11 cellular contexts compared by ENCODE assay signal in genomic region chr15:52180851-52181450, GRCh38. TPM values are rescaled to one million over a fixed set of nuclear protein-coding genes. Genes with fewer than 3 reads are reported as not detected.
DNase-seq lines count a peak whose midpoint lies in the region; ATAC-seq and TF ChIP-seq lines count a peak whose summit lies in the region.
"Had no signal": no experiment of that assay in that cellular context is flagged by ENCODE, and none has a peak within 500 bp of the region (broad histone marks: within the 10 kb centered on the region; RNA-seq: fewer than 3 reads in every experiment).

No MANE protein-coding gene starts in this region.

- H4K20me1 ChIP-seq in IMR-90 (ENCODE audit: insufficient read depth, low read length) (no peaks in the 10 kb centered on the region), mammary epithelial cell (ENCODE audit: insufficient read depth, low read length) (no peaks in the 10 kb centered on the region)

- H3K56ac ChIP-seq in IMR-90 (ENCODE audit: extremely low read depth, insufficient read depth, low read length) = no peak overlapping the region

- no peak overlapping the region for H3K18ac ChIP-seq in IMR-90 (ENCODE audit: low read depth, low read length)

- H3K4me3 Mint-ChIP-seq in CD4-positive, CD25-positive, alpha-beta regulatory T cell = peak overlapping the region; percentile 90 to 99 (median 92)
- peak overlapping the region; percentile 86 to 92 (median 92) for H3K4me3 Mint-ChIP-seq in nephron

- H3K23ac ChIP-seq in IMR-90 (ENCODE audit: low read depth, low read length) = no peak overlapping the region

- no peak for TF ChIP-seq POLR2A in IMR-90 (IDR thresholded peaks at IDR 0.05; ENCODE audit: low read depth, low read length)

- H3K9ac ChIP-seq in IMR-90 (ENCODE audit: low read depth, low read length) = peak overlapping the region; percentile 83; the same call in 1 of the 2 replicates
- H3K9ac ChIP-seq in mammary epithelial cell (ENCODE audit: insufficient read depth, low read length) = no peak overlapping the region

- no peaks in the 10 kb centered on the region for H3K27me3 Mint-ChIP-seq in CD4-positive, CD25-positive, alpha-beta regulatory T cell
- H3K27me3 Mint-ChIP-seq in nephron (ENCODE audit: low read depth) = peaks cover 45% of the 10 kb centered on the region

- no peak for TF ChIP-seq RAD21 in IMR-90 (IDR thresholded peaks at IDR 0.05; ENCODE audit: low read length)

- H4K91ac ChIP-seq in IMR-90 (ENCODE audit: insufficient read depth, low read depth, low read length) = no peak overlapping the region

- no peaks in the 10 kb centered on the region for H3K9me1 ChIP-seq in IMR-90 (ENCODE audit: insufficient read depth, low read length)

- H2AFZ ChIP-seq in IMR-90 (replicated peaks; ENCODE audit: low read length, poor library complexity) (peak overlapping the region; percentile 99), mammary epithelial cell (ENCODE audit: low read depth, low read length) (peak overlapping the region; percentile 94)

- H2BK15ac ChIP-seq in IMR-90 (ENCODE audit: low read depth, low read length) = no peak overlapping the region

- H3K4ac ChIP-seq in IMR-90 (ENCODE audit: low read depth, low read length) = no peak overlapping the region

- peak overlapping the region; percentile 92 to 97 (median 96) for H3K27ac Mint-ChIP-seq in CD4-positive, CD25-positive, alpha-beta regulatory T cell
- peak overlapping the region in 1 of 3 experiments; percentile 74 for H3K27ac Mint-ChIP-seq in nephron

- dilution Hi-C loops in IMR-90 (cut with HindIII; ENCODE audit: low sequenced_read_pairs, unreplicated experiment) (no loop called here), mammary epithelial cell (cut with HindIII; ENCODE audit: low sequenced_read_pairs) (no loop called here)

- intact Hi-C loops in IMR-90 (cut with micrococcal nuclease) = loop anchor here (5.0 kb wide), 1 partner anchor 556 kb away; no protein-coding TSS in a partner anchor
- intact Hi-C loops in mammary epithelial cell (cut with micrococcal nuclease) = no loop called here

- peak overlapping the region in 1 of 2 experiments; percentile 83; a peak in 1 of 4 replicates for H4K8ac ChIP-seq in IMR-90 (ENCODE audit: low read depth in 2 of 2, low read length in 2 of 2)

- H2BK5ac ChIP-seq in IMR-90 (ENCODE audit: low read depth, low read length, poor library complexity, severe bottlenecking) = no peak overlapping the region

- peak overlapping the region; percentile 94 for H3K27ac ChIP-seq in CD4-positive, CD25-positive, alpha-beta regulatory T cell (ENCODE audit: insufficient read depth, low read length, poor library complexity, severe bottlenecking)
- H3K27ac ChIP-seq in IMR-90 (ENCODE audit: insufficient read depth, low read length) = no peak overlapping the region
- no peak overlapping the region for H3K27ac ChIP-seq in mammary epithelial cell (ENCODE audit: insufficient read depth, low read depth, low read length)
- no peak overlapping the region for H3K27ac ChIP-seq in foreskin keratinocyte
- H3K27ac ChIP-seq: neutrophil had no signal

- H3K79me2 ChIP-seq in mammary epithelial cell (ENCODE audit: insufficient read depth, low read length) = peaks cover 26% of the 10 kb centered on the region

- TF ChIP-seq CTCF in IMR-90 (conservative IDR thresholded peaks at IDR 0.05; ENCODE audit: low read depth, low read length) = no peak
- TF ChIP-seq CTCF in mammary epithelial cell (conservative IDR thresholded peaks at IDR 0.05 in 1 of 2, IDR thresholded peaks at IDR 0.05 in 1 of 2; ENCODE audit: extremely low read depth in 1 of 2, insufficient read depth in 1 of 2, low read depth in 1 of 2, low read length in 2 of 2) = no peak
- no peak for TF ChIP-seq CTCF in nephron (IDR thresholded peaks at IDR 0.05; ENCODE audit: unreplicated experiment in 3 of 3)
- no peak for TF ChIP-seq CTCF in foreskin keratinocyte (conservative IDR thresholded peaks at IDR 0.05)

- BruUV-seq in IMR-90 (replicated peaks; lab: Mats Ljungman, UMichigan) = no TSS peak
- BruUV-seq in mammary epithelial cell (replicated peaks; lab: Mats Ljungman, UMichigan) = no TSS peak

- no peak overlapping the region for H2AK9ac ChIP-seq in IMR-90 (replicated peaks; ENCODE audit: low read depth, low read length, poor library complexity)

- no peak overlapping the region for H3K14ac ChIP-seq in IMR-90 (replicated peaks; ENCODE audit: low read depth, low read length)

- H2AK5ac ChIP-seq in IMR-90 (ENCODE audit: low read depth, low read length) = no peak overlapping the region

- H2BK20ac ChIP-seq in IMR-90 (ENCODE audit: low read depth, low read length) = no peak overlapping the region

- H3K9me3 ChIP-seq in CD4-positive, CD25-positive, alpha-beta regulatory T cell (ENCODE audit: control insufficient read depth in 2 of 2, low read length in 2 of 2) = no peaks in the 10 kb centered on the region
- H3K9me3 ChIP-seq in IMR-90 (ENCODE audit: control insufficient read depth, insufficient read depth, low read length) (no peaks in the 10 kb centered on the region), mammary epithelial cell (replicated peaks; ENCODE audit: insufficient read depth, low read length) (no peaks in the 10 kb centered on the region)
- H3K9me3 ChIP-seq: gastrocnemius medialis, neutrophil had no signal

- no peak overlapping the region for H2BK120ac ChIP-seq in IMR-90 (ENCODE audit: low read depth, low read length)

- in situ Hi-C loops in IMR-90 (cut with MboI; ENCODE audit: low sequenced_read_pairs) = no loop called here
- in situ Hi-C loops in mammary epithelial cell (cut with MboI; ENCODE audit: low sequenced_read_pairs in 2 of 2) = no loop called here

- DNase-seq in CD4-positive, CD25-positive, alpha-beta regulatory T cell = no peak
- no peak for DNase-seq in IMR-90
- no peak for DNase-seq in mammary epithelial cell
- no peak for DNase-seq in foreskin keratinocyte
- DNase-seq in kidney glomerular epithelial cell (lab: John Stamatoyannopoulos, UW) = no peak
- no peak for DNase-seq in effector CD8-positive, alpha-beta T cell (lab: John Stamatoyannopoulos, UW)
- DNase-seq in dermis blood vessel endothelial cell = no peak
- DNase-seq: gastrocnemius medialis, NCI-H526 treated with DMSO at 0.1 percent for 48 hours had no signal

- no CpG with 5 or more reads among the region's 10 CpGs for WGBS in IMR-90 (ENCODE audit: extremely low coverage in 2 of 2, insufficient read length in 1 of 2), 2 experiments
- 95% methylated on average over 10 of the region's 10 CpGs for WGBS in mammary epithelial cell (ENCODE audit: low coverage, missing lambda C conversion rate)

- no peaks in the 10 kb centered on the region for H3K27me3 ChIP-seq in CD4-positive, CD25-positive, alpha-beta regulatory T cell (ENCODE audit: control insufficient read depth, insufficient read depth, low read length)
- no peaks in the 10 kb centered on the region; the same call in 1 of the 2 replicates for H3K27me3 ChIP-seq in IMR-90 (ENCODE audit: control insufficient read depth, insufficient read depth, low read length)
- H3K27me3 ChIP-seq in mammary epithelial cell (ENCODE audit: insufficient read depth, low read length) = no peaks in the 10 kb centered on the region
- H3K27me3 ChIP-seq in foreskin keratinocyte = no peaks in the 10 kb centered on the region

- H3K36me3 Mint-ChIP-seq in CD4-positive, CD25-positive, alpha-beta regulatory T cell = peaks cover 8% of the 10 kb centered on the region
- no peaks in the 10 kb centered on the region for H3K36me3 Mint-ChIP-seq in nephron (ENCODE audit: low read depth)

- peaks cover 5 to 52% (median 32%) of the 10 kb centered on the region in 4 donors for H3K4me1 Mint-ChIP-seq in CD4-positive, CD25-positive, alpha-beta regulatory T cell
- peaks cover 10% of the 10 kb centered on the region for H3K4me1 Mint-ChIP-seq in nephron

- ATAC-seq in CD4-positive, CD25-positive, alpha-beta regulatory T cell (ENCODE audit: low read depth in 2 of 2) = no peak
- ATAC-seq in IMR-90 (ENCODE audit: low read depth) = no peak
- no peak for ATAC-seq in foreskin keratinocyte
- ATAC-seq: gastrocnemius medialis had no signal

- POLR2A ChIA-PET in IMR-90 (lab: Charles Lee; ENCODE audit: unreplicated experiment) = interaction anchor here (0.6 kb wide), 1 partner anchor 15 kb away, joined by 3 read pairs; no protein-coding TSS in a partner anchor

- H4K5ac ChIP-seq in IMR-90 (ENCODE audit: low read depth, low read length) = no peak overlapping the region

- H3K79me1 ChIP-seq in IMR-90 (ENCODE audit: low read depth in 1 of 2, low read length in 2 of 2) = peaks cover 10 to 17% of the 10 kb centered on the region in 2 experiments; a peak in 3 of 4 replicates

- H3K4me2 ChIP-seq in IMR-90 (ENCODE audit: low read depth, low read length) (no peak overlapping the region), mammary epithelial cell (ENCODE audit: insufficient read depth, low read depth, low read length) (peak overlapping the region; percentile 99)

- no peaks in the 10 kb centered on the region for H3K9me3 Mint-ChIP-seq in CD4-positive, CD25-positive, alpha-beta regulatory T cell
- no peaks in the 10 kb centered on the region for H3K9me3 Mint-ChIP-seq in nephron

- peaks cover 8% of the 10 kb centered on the region for H3K36me3 ChIP-seq in CD4-positive, CD25-positive, alpha-beta regulatory T cell (ENCODE audit: control insufficient read depth, insufficient read depth, low read length)
- H3K36me3 ChIP-seq in IMR-90 (ENCODE audit: control insufficient read depth, insufficient read depth, low read length) (no peaks in the 10 kb centered on the region), mammary epithelial cell (ENCODE audit: insufficient read depth, low read length) (no peaks in the 10 kb centered on the region)
- H3K36me3 ChIP-seq: gastrocnemius medialis, neutrophil had no signal

- H3K4me3 ChIP-seq in CD4-positive, CD25-positive, alpha-beta regulatory T cell (ENCODE audit: low read depth, low read length) = peak overlapping the region; percentile 69
- H3K4me3 ChIP-seq in IMR-90 (ENCODE audit: insufficient read depth, low read depth, low read length) = no peak overlapping the region
- H3K4me3 ChIP-seq in mammary epithelial cell (replicated peaks in 1 of 3; ENCODE audit: insufficient read depth in 1 of 3, low read depth in 2 of 3, low read length in 3 of 3) = no peak overlapping the region

- peaks cover 28% of the 10 kb centered on the region for H3K4me1 ChIP-seq in CD4-positive, CD25-positive, alpha-beta regulatory T cell (ENCODE audit: control insufficient read depth, insufficient read depth, low read length, poor library complexity, severe bottlenecking)
- peaks cover 2% of the 10 kb centered on the region; the same call in 1 of the 2 replicates for H3K4me1 ChIP-seq in IMR-90 (ENCODE audit: control insufficient read depth, insufficient read depth, low read length)
- peaks cover 21% of the 10 kb centered on the region for H3K4me1 ChIP-seq in mammary epithelial cell (ENCODE audit: insufficient read depth, low read length)
- no peaks in the 10 kb centered on the region for H3K4me1 ChIP-seq in foreskin keratinocyte

- CTCF ChIA-PET in IMR-90 (lab: Yijun Ruan, JAX) = no interaction called here
- CTCF ChIA-PET in mammary epithelial cell (lab: Charles Lee; ENCODE audit: low non-redundant PET) = no interaction called here

RNA-seq across cellular contexts. Expression of gene GNB5, which starts 10.2 kb away (rescaled TPM):
- total RNA-seq in CD4-positive, CD25-positive, alpha-beta regulatory T cell = 87.6 TPM
- 10 to 100 TPM; 64.3 to 66.5 (median 65.3) TPM for polyA plus RNA-seq in CD4-positive, CD25-positive, alpha-beta regulatory T cell
- 33.2 and 33.9 TPM in 2 replicates for total RNA-seq in IMR-90 (2012; rRNA removed)
- polyA plus RNA-seq in IMR-90 (2012; rRNA removed) = 25.3 and 27.7 TPM in 2 replicates
- 16.4 and 21.4 TPM in 2 replicates for polyA plus RNA-seq in IMR-90 (2012; cell fraction: cytosol; rRNA removed)
- polyA plus RNA-seq in IMR-90 (2012; cell fraction: nucleus; rRNA removed; ENCODE audit: low replicate concordance) = 12.6 and 24.4 TPM in 2 replicates
- 10 to 100 TPM; 35.5 to 38.3 TPM for total RNA-seq in mammary epithelial cell
- polyA plus RNA-seq in mammary epithelial cell = 36.8 TPM
- 19.7 TPM for polyA minus RNA-seq in mammary epithelial cell
- total RNA-seq in foreskin keratinocyte = 34.4 and 37.5 TPM in 2 replicates
- polyA plus RNA-seq in foreskin keratinocyte = 22.0 and 22.3 TPM in 2 replicates
- 31.8 and 48.3 TPM in 2 replicates for total RNA-seq in dermis blood vessel endothelial cell
